In the genomic region with DNA sequence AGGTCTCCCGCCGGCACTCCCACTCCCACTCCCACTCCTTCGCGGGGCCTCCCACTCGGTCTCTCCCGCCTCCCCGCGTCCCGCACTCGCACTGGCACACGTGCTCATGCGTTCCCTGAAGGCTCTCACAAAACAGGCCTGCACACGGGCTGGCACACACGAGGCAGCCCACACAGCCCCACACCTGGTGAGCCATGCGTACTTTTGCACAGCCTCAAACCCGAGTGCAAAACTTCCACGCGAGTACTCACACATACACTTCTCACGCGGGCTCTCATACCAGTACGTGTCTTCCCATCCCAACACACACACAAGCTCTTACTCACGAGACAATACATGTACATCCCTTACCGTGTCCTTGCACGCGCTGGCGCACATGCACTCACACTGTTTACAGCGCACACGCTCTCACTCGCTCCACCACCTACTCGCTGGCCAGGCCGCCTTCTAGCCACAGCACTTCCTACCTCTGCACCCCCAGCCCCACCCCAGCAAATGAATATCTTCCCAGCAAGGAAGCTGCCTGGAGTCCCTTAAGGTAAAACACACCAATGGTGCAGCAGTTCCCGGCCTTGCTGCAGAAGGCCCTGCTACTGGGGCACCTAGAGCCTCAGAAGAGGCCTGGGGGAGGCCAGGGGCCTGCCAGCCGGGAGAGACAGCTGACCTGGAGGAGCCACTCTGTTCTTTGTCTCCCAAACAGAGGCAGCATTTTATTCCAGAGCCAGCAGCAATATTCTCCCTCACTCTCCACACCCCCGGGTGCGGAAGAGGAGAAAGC, we compare ENCODE assay signal across 8 cellular contexts.
DNase-seq lines count a peak whose midpoint lies in the region; ATAC-seq and TF ChIP-seq lines count a peak whose summit lies in the region.

No MANE protein-coding gene starts in this region.

- TF ChIP-seq CTCF in retinal pigment epithelial cell (conservative IDR thresholded peaks at IDR 0.05; ENCODE audit: low read depth, low read length), result no peak

- no peak for ATAC-seq in HG02610 (IDR thresholded peaks at IDR 0.05; ENCODE audit: unreplicated experiment)

- peak overlapping the region; percentile 37 for H3K4me3 ChIP-seq in retinal pigment epithelial cell (ENCODE audit: low read length)

- peak; percentile 7 for DNase-seq in stimulated activated CD4-positive, alpha-beta T cell treated with anti-CD3 and anti-CD28 coated beads, Interleukin-4, amount 100 ng/mL, for 24 hours
- no peak for DNase-seq in stimulated activated CD4-positive, alpha-beta T cell treated with anti-CD3 and anti-CD28 coated beads, Interleukin-1b, Interleukin-23, amount 100 ng/mL, for 48 hours
- DNase-seq in amniotic epithelial cell (ENCODE audit: low read depth) (peak; percentile 54), hypothalamus (lab: John Stamatoyannopoulos, UW) (peak in 43 of 51 donors; percentile 33 to 93 (median 69)), retinal pigment epithelial cell (ENCODE audit: low read depth) (no peak), SIG-M5 (lab: John Stamatoyannopoulos, UW) (no peak), GOT3 (lab: John Stamatoyannopoulos, UW) (no peak)

Comparison
In these comparisons a context has a peak if more than half of its experiments do, and no peak if none do; other contexts are left out.
1. DNase-seq: peak in stimulated activated CD4-positive, alpha-beta T cell treated with anti-CD3 and anti-CD28 coated beads, Interleukin-4, amount 100 ng/mL, for 24 hours (single experiment), amniotic epithelial cell (single experiment) and hypothalamus (43 of 51); none in stimulated activated CD4-positive, alpha-beta T cell treated with anti-CD3 and anti-CD28 coated beads, Interleukin-1b, Interleukin-23, amount 100 ng/mL, for 48 hours (single experiment), retinal pigment epithelial cell (single experiment), SIG-M5 (single experiment) and GOT3 (single experiment).